ENCODE assay signal across 1 cellular context in genomic region chr5:17225551-17225950, GRCh38.
TF ChIP-seq lines count a peak whose summit lies in the region.

No MANE protein-coding gene starts in this region.

TF ChIP-seq in IMR-90, 13 proteins besides CTCF, POLR2A, EP300 and RAD21:
- no peak for TF ChIP-seq BHLHE40 (IDR thresholded peaks at IDR 0.05; ENCODE audit: low read depth, low read length)
